ENCODE assay signal across 1 cellular context in genomic region chr4:90127223-90127705, GRCh38.
TF ChIP-seq lines count a peak whose summit lies in the region.

TSS of gene CCSER1 (plus strand) at chr4:90127394.

TF ChIP-seq in HEK293, 187 proteins besides CTCF, POLR2A, EP300 and RAD21 (continued from another document and continues in another):
- TF ChIP-seq ZBTB11 (tag by site-specific recombination; conservative IDR thresholded peaks at IDR 0.05; ENCODE audit: low read depth) (no peak), ZNF37A (tag by site-specific recombination; IDR thresholded peaks at IDR 0.05) (no peak), ZSCAN30 (tag by site-specific recombination; IDR thresholded peaks at IDR 0.05) (no peak), KLF7 (tag by site-specific recombination; IDR thresholded peaks at IDR 0.05; ENCODE audit: borderline replicate concordance) (no peak), ZNF571 (tag by site-specific recombination; IDR thresholded peaks at IDR 0.05) (no peak), ZBTB17 (tag by site-specific recombination; IDR thresholded peaks at IDR 0.05) (peak; percentile 79), ZNF488 (tag by site-specific recombination; IDR thresholded peaks at IDR 0.05) (no peak), ZNF610 (tag by site-specific recombination; IDR thresholded peaks at IDR 0.05; ENCODE audit: borderline replicate concordance) (peak; percentile 41; the same call in 1 of the 2 replicates), SETDB1 (IDR thresholded peaks at IDR 0.05; ENCODE audit: insufficient read length, low read length) (no peak), ZNF292 (tag by site-specific recombination; IDR thresholded peaks at IDR 0.05; ENCODE audit: borderline replicate concordance, low read depth) (no peak), ZNF24 (tag by site-specific recombination; IDR thresholded peaks at IDR 0.05) (no peak), ZNF391 (tag by site-specific recombination; IDR thresholded peaks at IDR 0.05; ENCODE audit: borderline replicate concordance, low read depth) (no peak), ZNF266 (tag by site-specific recombination; IDR thresholded peaks at IDR 0.05; ENCODE audit: low read depth) (no peak), SP2 (tag by site-specific recombination; IDR thresholded peaks at IDR 0.05) (peak; percentile 76), ZNF175 (tag by site-specific recombination; IDR thresholded peaks at IDR 0.05) (no peak), ZNF548 (tag by site-specific recombination; IDR thresholded peaks at IDR 0.05) (no peak), REST (tag by site-specific recombination; IDR thresholded peaks at IDR 0.05) (no peak), ZNF76 (tag by site-specific recombination; IDR thresholded peaks at IDR 0.05; ENCODE audit: borderline replicate concordance, low read depth) (no peak; the same call in 1 of the 2 replicates), ZNF624 (tag by site-specific recombination; IDR thresholded peaks at IDR 0.05) (no peak), ZNF10 (tag by site-specific recombination; IDR thresholded peaks at IDR 0.05) (no peak), ZNF626 (tag by site-specific recombination; IDR thresholded peaks at IDR 0.05) (no peak), TRIM28 (IDR thresholded peaks at IDR 0.05; ENCODE audit: borderline replicate concordance, low read length) (no peak), ZNF157 (tag by site-specific recombination; IDR thresholded peaks at IDR 0.05) (no peak), ZBTB48 (tag by site-specific recombination; IDR thresholded peaks at IDR 0.05) (no peak), ZNF449 (tag by site-specific recombination; IDR thresholded peaks at IDR 0.05) (no peak), KLF8 (tag by site-specific recombination; IDR thresholded peaks at IDR 0.05) (0 out of 2 replicates have a peak, but pooled peaks have one; percentile 54), BCL6B (tag by site-specific recombination; IDR thresholded peaks at IDR 0.05) (no peak), ZNF600 (tag by site-specific recombination; IDR thresholded peaks at IDR 0.05) (peak; percentile 72), ZNF114 (tag by site-specific recombination; IDR thresholded peaks at IDR 0.05) (no peak), YY1 (tag by site-specific recombination; IDR thresholded peaks at IDR 0.05) (no peak), SP7 (tag by site-specific recombination; IDR thresholded peaks at IDR 0.05) (peak; percentile 65), GLIS2 (tag by site-specific recombination; IDR thresholded peaks at IDR 0.05) (peak; percentile 67), ZNF350 (tag by site-specific recombination; IDR thresholded peaks at IDR 0.05) (no peak), ZNF26 (tag by site-specific recombination; IDR thresholded peaks at IDR 0.05) (no peak), HOXD13 (CRISPR knock-in tag; IDR thresholded peaks at IDR 0.05; ENCODE audit: borderline replicate concordance) (no peak), ZNF558 (tag by site-specific recombination; IDR thresholded peaks at IDR 0.05) (no peak), ZNF701 (tag by site-specific recombination; IDR thresholded peaks at IDR 0.05) (no peak), RBAK (tag by site-specific recombination; IDR thresholded peaks at IDR 0.05) (no peak), KLF1 (tag by site-specific recombination; IDR thresholded peaks at IDR 0.05) (peak; percentile 62; the same call in 1 of the 2 replicates), ZNF423 (tag by site-specific recombination; IDR thresholded peaks at IDR 0.05) (no peak), BCL11A (tag by site-specific recombination; IDR thresholded peaks at IDR 0.05; ENCODE audit: low read depth) (no peak), ZNF776 (tag by site-specific recombination; IDR thresholded peaks at IDR 0.05; ENCODE audit: borderline replicate concordance) (no peak), ZBTB49 (tag by site-specific recombination; IDR thresholded peaks at IDR 0.05; ENCODE audit: low read depth) (no peak), ZNF530 (tag by site-specific recombination; IDR thresholded peaks at IDR 0.05; ENCODE audit: low read depth) (no peak), ZNF239 (tag by site-specific recombination; IDR thresholded peaks at IDR 0.05) (no peak), ZFP41 (tag by site-specific recombination; IDR thresholded peaks at IDR 0.05; ENCODE audit: borderline replicate concordance) (no peak), HOXA7 (CRISPR knock-in tag; IDR thresholded peaks at IDR 0.05; ENCODE audit: borderline replicate concordance) (no peak), ZNF580 (tag by site-specific recombination; IDR thresholded peaks at IDR 0.05) (no peak), MZF1 (tag by site-specific recombination; IDR thresholded peaks at IDR 0.05; ENCODE audit: borderline replicate concordance) (peak; percentile 82; the same call in 1 of the 2 replicates), HIC1 (tag by site-specific recombination; IDR thresholded peaks at IDR 0.05) (no peak), ZNF221 (tag by site-specific recombination; IDR thresholded peaks at IDR 0.05; ENCODE audit: borderline replicate concordance) (no peak), GLIS1 (tag by site-specific recombination; IDR thresholded peaks at IDR 0.05) (no peak), ZSCAN23 (tag by site-specific recombination; IDR thresholded peaks at IDR 0.05) (no peak), ZNF747 (tag by site-specific recombination; IDR thresholded peaks at IDR 0.05) (no peak), ZNF501 (tag by site-specific recombination; IDR thresholded peaks at IDR 0.05) (peak; percentile 82; the same call in 1 of the 2 replicates)
